In genomic region chr7:104883248-104883717, GRCh38 we compare ENCODE assay signal across 10 cellular contexts.
DNase-seq lines count a peak whose midpoint lies in the region; ATAC-seq and TF ChIP-seq lines count a peak whose summit lies in the region.
"Had no signal": no experiment of that assay in that cellular context is flagged by ENCODE, and none has a peak within 500 bp of the region (broad histone marks: within the 10 kb centered on the region; RNA-seq: fewer than 3 reads in every experiment).

No MANE protein-coding gene starts in this region.

- peaks cover 16% of the 10 kb centered on the region for H3K4me1 Mint-ChIP-seq in dendritic cell treated with granulocyte-macrophage colony-stimulating factor and Interleukin-4, amounts not matched to agents 40 ng/mL and 50 ng/mL, for 4 days (ENCODE audit: low read depth)

- no peaks in the 10 kb centered on the region for H3K9me2 ChIP-seq in PC-9 (ENCODE audit: insufficient read depth)

- no peaks in the 10 kb centered on the region for H3K9me3 Mint-ChIP-seq in dendritic cell treated with granulocyte-macrophage colony-stimulating factor and Interleukin-4, amounts not matched to agents 40 ng/mL and 50 ng/mL, for 4 days

- no peaks in the 10 kb centered on the region for H3K4me1 ChIP-seq in parathyroid adenoma
- no peaks in the 10 kb centered on the region for H3K4me1 ChIP-seq in PC-9 (replicated peaks; ENCODE audit: insufficient read depth)

- no peaks in the 10 kb centered on the region for H3K79me2 ChIP-seq in parathyroid adenoma
- H3K79me2 ChIP-seq in PC-9 (ENCODE audit: low read depth), result no peaks in the 10 kb centered on the region

- H3K4me3 ChIP-seq in parathyroid adenoma (ENCODE audit: low read depth, low read length) (peak overlapping the region; percentile 6), PC-9 (no peak overlapping the region)

- no TSS peak for BruUV-seq in PC-9 (replicated peaks; lab: Mats Ljungman, UMichigan)

- no peak overlapping the region for H3K4me3 Mint-ChIP-seq in dendritic cell treated with granulocyte-macrophage colony-stimulating factor and Interleukin-4, amounts not matched to agents 40 ng/mL and 50 ng/mL, for 4 days

- H3K27ac Mint-ChIP-seq in dendritic cell treated with granulocyte-macrophage colony-stimulating factor and Interleukin-4, amounts not matched to agents 40 ng/mL and 50 ng/mL, for 4 days, result peak overlapping the region; percentile 96

- no peak overlapping the region for H2AFZ ChIP-seq in parathyroid adenoma
- no peak overlapping the region for H2AFZ ChIP-seq in PC-9

- H3K27me3 ChIP-seq in parathyroid adenoma (ENCODE audit: control insufficient read depth, insufficient read depth, low read length) (no peaks in the 10 kb centered on the region), PC-9 (ENCODE audit: insufficient read depth, low read depth) (peaks cover 16% of the 10 kb centered on the region; the same call in 1 of the 2 replicates)
- H3K27me3 ChIP-seq: spleen had no signal

- POLR2A ChIA-PET in PC-9 (lab: Charles Lee; ENCODE audit: unreplicated experiment), result interaction anchor here (0.7 kb wide), 1 partner anchor 887 kb away, joined by 3 read pairs; no protein-coding TSS in a partner anchor

- DNase-seq in mesenteric fat pad (ENCODE audit: low spot score) (no peak), substantia nigra (lab: John Stamatoyannopoulos, UW) (no peak), PC-9 (no peak)
- DNase-seq in activated naive CD4-positive, alpha-beta T cell treated with Interleukin-2 at 50 U/mL for 16 hours, result no peak
- DNase-seq: cerebellar nuclear complex had no signal

- H4K20me1 ChIP-seq in PC-9 (ENCODE audit: insufficient read depth), result no peaks in the 10 kb centered on the region

- CTCF ChIA-PET in PC-9 (lab: Charles Lee), result interaction anchor here (0.6 to 1.7 kb wide), 6 partner anchors 16 to 706 kb away, joined by 3 to 7 read pairs (median 5); no protein-coding TSS in a partner anchor

- no peak overlapping the region for H3K9ac ChIP-seq in parathyroid adenoma

- no peaks in the 10 kb centered on the region for H3K27me3 Mint-ChIP-seq in dendritic cell treated with granulocyte-macrophage colony-stimulating factor and Interleukin-4, amounts not matched to agents 40 ng/mL and 50 ng/mL, for 4 days

- no peaks in the 10 kb centered on the region for H3K36me3 Mint-ChIP-seq in dendritic cell treated with granulocyte-macrophage colony-stimulating factor and Interleukin-4, amounts not matched to agents 40 ng/mL and 50 ng/mL, for 4 days (ENCODE audit: low read depth)

- H3K9me3 ChIP-seq in parathyroid adenoma (ENCODE audit: control insufficient read depth, low read length) (no peaks in the 10 kb centered on the region), PC-9 (ENCODE audit: insufficient read depth, low read depth) (no peaks in the 10 kb centered on the region)

- ATAC-seq in GM19023 (IDR thresholded peaks at IDR 0.05; ENCODE audit: unreplicated experiment) (peak; percentile 18), HG02840 (IDR thresholded peaks at IDR 0.05; ENCODE audit: low FRiP score, unreplicated experiment) (peak; percentile 7)

- H3F3A ChIP-seq in PC-9 (ENCODE audit: insufficient read depth, low read depth), result no peaks in the 10 kb centered on the region

- H3K27ac ChIP-seq in parathyroid adenoma, result no peak overlapping the region
- H3K27ac ChIP-seq in substantia nigra (ENCODE audit: low read depth, low read length, poor library complexity, severe bottlenecking), result no peak overlapping the region
- H3K27ac ChIP-seq in PC-9, result no peak overlapping the region
- H3K27ac ChIP-seq: spleen had no signal

- H3K36me3 ChIP-seq in parathyroid adenoma (ENCODE audit: control insufficient read depth, insufficient read depth, low read length), result no peaks in the 10 kb centered on the region
- no peaks in the 10 kb centered on the region for H3K36me3 ChIP-seq in PC-9 (ENCODE audit: low read depth)
- H3K36me3 ChIP-seq: spleen had no signal

- H3K4me2 ChIP-seq in parathyroid adenoma (ENCODE audit: low read length) (no peak overlapping the region), PC-9 (no peak overlapping the region)

- intact Hi-C loops in dendritic cell treated with granulocyte-macrophage colony-stimulating factor and Interleukin-4, amounts not matched to agents 40 ng/mL and 50 ng/mL, for 4 days (cut with micrococcal nuclease), result loop anchor here (1.0 to 5.0 kb wide), 2 partner anchors 35 to 99 kb away; no protein-coding TSS in a partner anchor
- intact Hi-C loops in PC-9 (cut with micrococcal nuclease; ENCODE audit: unreplicated experiment), result loop anchor here (1.0 kb wide), 2 partner anchors 35 to 706 kb away; no protein-coding TSS in a partner anchor

- TF ChIP-seq CTCF in parathyroid adenoma (IDR thresholded peaks at IDR 0.05) (no peak), PC-9 (conservative IDR thresholded peaks at IDR 0.05) (no peak)
